23 cellular contexts compared by ENCODE assay signal in the genomic region with DNA sequence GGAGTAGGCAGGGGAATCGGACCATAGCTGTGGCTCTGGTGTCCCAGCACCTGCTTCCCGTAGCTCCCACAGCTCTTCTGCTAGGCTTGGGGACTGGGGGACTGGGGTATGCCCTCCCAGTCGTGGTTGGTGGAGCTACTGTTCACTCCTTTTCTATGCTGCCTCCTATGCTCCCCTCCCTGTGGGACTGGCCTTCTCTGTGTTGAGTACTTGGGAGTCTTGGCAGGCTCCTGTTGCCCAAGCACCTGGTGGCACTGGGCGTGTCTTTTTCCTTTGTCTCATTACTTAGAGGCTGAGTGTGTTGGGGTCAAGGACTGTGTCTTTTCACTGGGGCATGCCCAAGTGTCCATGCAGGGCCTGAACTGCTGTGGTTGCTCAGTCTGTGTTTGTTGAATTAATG.
DNase-seq lines count a peak whose midpoint lies in the region; ATAC-seq and TF ChIP-seq lines count a peak whose summit lies in the region.
"Had no signal": no experiment of that assay in that cellular context is flagged by ENCODE, and none has a peak within 500 bp of the region (broad histone marks: within the 10 kb centered on the region; RNA-seq: fewer than 3 reads in every experiment).

No MANE protein-coding gene starts in this region.

- no peaks in the 10 kb centered on the region for H3K4me1 Mint-ChIP-seq in CD4-positive, alpha-beta T cell (ENCODE audit: low read depth)
- H3K4me1 Mint-ChIP-seq: activated naive CD4-positive, alpha-beta T cell treated with anti-CD3 and anti-CD28 coated beads, Interleukin-2, amount 50 U/mL, for 24 hours had no signal

- H3K9me3 ChIP-seq in esophagus muscularis mucosa: no peaks in the 10 kb centered on the region
- H3K9me3 ChIP-seq in CD4-positive, alpha-beta T cell (ENCODE audit: control insufficient read depth, low read length): no peaks in the 10 kb centered on the region
- H3K9me3 ChIP-seq: ascending aorta, vagina had no signal

- H3K27me3 Mint-ChIP-seq in CD4-positive, alpha-beta T cell: no peaks in the 10 kb centered on the region

- peaks cover 69% of the 10 kb centered on the region for H3K4me1 ChIP-seq in KMS-11 (ENCODE audit: low read depth, poor library complexity, severe bottlenecking)
- no peaks in the 10 kb centered on the region for H3K4me1 ChIP-seq in esophagus muscularis mucosa
- H3K4me1 ChIP-seq: ascending aorta, vagina had no signal

- no peak overlapping the region for H3K27ac Mint-ChIP-seq in CD4-positive, alpha-beta T cell
- H3K27ac Mint-ChIP-seq: activated naive CD4-positive, alpha-beta T cell treated with anti-CD3 and anti-CD28 coated beads, Interleukin-2, amount 50 U/mL, for 24 hours had no signal

- no peak for TF ChIP-seq CTCF in KMS-11 (conservative IDR thresholded peaks at IDR 0.05; ENCODE audit: low read depth, low read length)
- no peak for TF ChIP-seq CTCF in esophagus muscularis mucosa (IDR thresholded peaks at IDR 0.05)
- TF ChIP-seq CTCF in CD4-positive, alpha-beta T cell (IDR thresholded peaks at IDR 0.05): no peak

- H3K27me3 ChIP-seq in KMS-11 (ENCODE audit: insufficient read depth, low read depth): no peaks in the 10 kb centered on the region
- no peaks in the 10 kb centered on the region for H3K27me3 ChIP-seq in esophagus muscularis mucosa
- no peaks in the 10 kb centered on the region for H3K27me3 ChIP-seq in CD4-positive, alpha-beta T cell (ENCODE audit: control insufficient read depth, insufficient read depth, low read length)
- H3K27me3 ChIP-seq: ascending aorta, vagina had no signal

- 94% methylated on average over 4 of the region's 4 CpGs for WGBS in esophagus muscularis mucosa

- H3K36me3 Mint-ChIP-seq in CD4-positive, alpha-beta T cell (ENCODE audit: low read depth): no peaks in the 10 kb centered on the region
- H3K36me3 Mint-ChIP-seq: activated naive CD4-positive, alpha-beta T cell treated with anti-CD3 and anti-CD28 coated beads, Interleukin-2, amount 50 U/mL, for 24 hours had no signal

- no peaks in the 10 kb centered on the region for H4K20me1 ChIP-seq in KMS-11 (ENCODE audit: insufficient read depth)

- TF ChIP-seq EP300 in esophagus muscularis mucosa (IDR thresholded peaks at IDR 0.05): no peak

- H3K4me3 Mint-ChIP-seq in CD4-positive, alpha-beta T cell: no peak overlapping the region
- H3K4me3 Mint-ChIP-seq: activated naive CD4-positive, alpha-beta T cell treated with anti-CD3 and anti-CD28 coated beads, Interleukin-2, amount 50 U/mL, for 24 hours had no signal

- CTCF ChIA-PET in CD4-positive, alpha-beta T cell (lab: Charles Lee): no interaction called here

- no peaks in the 10 kb centered on the region for H3K79me2 ChIP-seq in KMS-11 (ENCODE audit: insufficient read depth, low read depth)

- no peak overlapping the region for H3K9ac ChIP-seq in KMS-11

- no peak for TF ChIP-seq POLR2A in esophagus muscularis mucosa (IDR thresholded peaks at IDR 0.05; ENCODE audit: low read depth)

- POLR2A ChIA-PET in CD4-positive, alpha-beta T cell (lab: Charles Lee): no interaction called here

- H3K4me2 ChIP-seq in KMS-11: peak overlapping the region; percentile 11; the same call in 1 of the 2 replicates

- ATAC-seq in GM18873 (IDR thresholded peaks at IDR 0.05; ENCODE audit: low FRiP score, unreplicated experiment) (no peak), left colon (no peak), HG03135 (IDR thresholded peaks at IDR 0.05; ENCODE audit: unreplicated experiment) (no peak)
- ATAC-seq in CD4-positive, alpha-beta T cell (ENCODE audit: poor library complexity): no peak
- ATAC-seq: Right ventricle myocardium inferior had no signal

- DNase-seq in COLO668 (lab: John Stamatoyannopoulos, UW; ENCODE audit: unreplicated experiment) (peak; percentile 31), NCI-H2196 (lab: John Stamatoyannopoulos, UW; ENCODE audit: unreplicated experiment) (peak; percentile 92), esophagus muscularis mucosa (ENCODE audit: extremely low spot score) (peak; percentile 86), left colon (no peak)
- no peak for DNase-seq in CD4-positive, alpha-beta T cell
- DNase-seq: ACHN; activated CD4-positive, CD25-positive, alpha-beta regulatory T cell treated with anti-CD3 and anti-CD28 coated beads, Interleukin-2, amount 50 U/mL, for 72 hours; C1 segment of cervical spinal cord; erythroblast; H7; hypothalamus; islet precursor cell; mammary epithelial cell; NCI-H524 treated with DMSO at 0.1 percent for 48 hours; occipital lobe; retina had no signal

- no peaks in the 10 kb centered on the region for H3K9me3 Mint-ChIP-seq in CD4-positive, alpha-beta T cell
- H3K9me3 Mint-ChIP-seq: activated naive CD4-positive, alpha-beta T cell treated with anti-CD3 and anti-CD28 coated beads, Interleukin-2, amount 50 U/mL, for 24 hours had no signal

- no peaks in the 10 kb centered on the region for H3K36me3 ChIP-seq in KMS-11 (ENCODE audit: insufficient read depth)
- H3K36me3 ChIP-seq in esophagus muscularis mucosa: no peaks in the 10 kb centered on the region
- H3K36me3 ChIP-seq: ascending aorta, vagina had no signal

- H3K4me3 ChIP-seq in KMS-11 (IDR thresholded peaks at IDR 0.05; ENCODE audit: insufficient read depth, low read depth, low read length) (no peak overlapping the region), esophagus muscularis mucosa (no peak overlapping the region)
- H3K4me3 ChIP-seq: ascending aorta, vagina had no signal

- H3K27ac ChIP-seq in KMS-11: 0 out of 2 replicates have a peak overlapping the region, but pooled peaks have one; percentile 15
- H3K27ac ChIP-seq in esophagus muscularis mucosa (replicated peaks in 1 of 4): no peak overlapping the region
- no peak overlapping the region for H3K27ac ChIP-seq in CD4-positive, alpha-beta T cell (ENCODE audit: low read depth, low read length)
- H3K27ac ChIP-seq: ascending aorta, vagina had no signal

- no peak overlapping the region for H2AFZ ChIP-seq in KMS-11 (ENCODE audit: low read depth)

- intact Hi-C loops in esophagus muscularis mucosa (cut with DNase I) (no loop called here), left colon (cut with DNase I, micrococcal nuclease) (no loop called here)
- intact Hi-C loops in CD4-positive, alpha-beta T cell (cut with DNase I, micrococcal nuclease): no loop called here

Comparison
In these comparisons a context has a peak if more than half of its experiments do, and no peak if none do; other contexts are left out.
1. DNase-seq: peak in COLO668 (single experiment), NCI-H2196 (single experiment) and esophagus muscularis mucosa (single experiment); none in left colon (0 of 2) and CD4-positive, alpha-beta T cell (0 of 10).